Comparison of ENCODE assay signal across 27 cellular contexts in genomic region chr3:194150252-194150934, GRCh38. TPM values are rescaled to one million over a fixed set of nuclear protein-coding genes. Genes with fewer than 3 reads are reported as not detected.
A peak's percentile ranks its signal among the peaks of the same experiment; 100 is the strongest.
DNase-seq lines count a peak whose midpoint lies in the region; ATAC-seq, FAIRE-seq and TF ChIP-seq lines count a peak whose summit lies in the region.
"Had no signal": no experiment of that assay in that cellular context is flagged by ENCODE, and none has a peak within 500 bp of the region (broad histone marks: within the 10 kb centered on the region; RNA-seq: fewer than 3 reads in every experiment).

No MANE protein-coding gene starts in this region.

- no peak for TF ChIP-seq POLR2A in ovary (IDR thresholded peaks at IDR 0.05)

- DNase-seq in MG63 (peak; percentile 74), bronchial epithelial cell (ENCODE audit: low read depth) (peak; percentile 45), left colon (no peak), small intestine (peak; percentile 83), ovary (no peak), urothelium cell line (ENCODE audit: low spot score) (no peak)
- DNase-seq in stimulated activated CD4-positive, alpha-beta T cell treated with anti-CD3 and anti-CD28 coated beads, Interleukin-4, amount 100 ng/mL, for 1 hour = no peak
- DNase-seq: activated CD4-positive, alpha-beta T cell treated with anti-CD3 and anti-CD28 coated beads for 36 hours; activated T-cell treated with anti-CD3 and anti-CD28 coated beads, Interleukin-2, amount 50 U/mL, for 24 hours; brain microvascular endothelial cell; CD4-positive, CD25-positive, alpha-beta regulatory T cell; DMS 273 treated with DMSO at 0.1 percent for 48 hours; effector memory CD4-positive, alpha-beta T cell; glutamatergic neuron; MM.1S; natural killer cell; NCI-H1436 treated with DMSO at 0.1 percent for 48 hours; NCI-H524; SJCRH30; stimulated activated CD4-positive, alpha-beta T cell treated with anti-CD3 and anti-CD28 coated beads, Interleukin-12 subunit alpha, Interleukin-12 subunit beta, amount 100 ng/mL, for 4 hours; stimulated activated CD4-positive, alpha-beta T cell treated with anti-CD3 and anti-CD28 coated beads, Interleukin-4, amount 100 ng/mL, for 4 hours; stimulated activated naive CD4-positive, alpha-beta T cell treated with Interleukin-2 at 50 U/mL for 16 hours had no signal

- no peaks in the 10 kb centered on the region for H3K4me1 ChIP-seq in small intestine (ENCODE audit: control insufficient read depth in 2 of 2, insufficient read depth in 1 of 2, low read depth in 1 of 2, low read length in 1 of 2)
- peaks cover 4% of the 10 kb centered on the region for H3K4me1 ChIP-seq in ovary (ENCODE audit: insufficient read depth)
- H3K4me1 ChIP-seq: right atrium auricular region, SJCRH30 had no signal

- TF ChIP-seq CTCF in bronchial epithelial cell (IDR thresholded peaks at IDR 0.05; ENCODE audit: insufficient read depth, low read length, severe bottlenecking) = no peak
- no peak for TF ChIP-seq CTCF in ovary (IDR thresholded peaks at IDR 0.05)

- no peak for FAIRE-seq in bronchial epithelial cell (lab: Jason Lieb, UNC)
- FAIRE-seq in small intestine (lab: Jason Lieb, UNC) = no peak
- FAIRE-seq in urothelium cell line (lab: Jason Lieb, UNC) = no peak
- FAIRE-seq: colon had no signal

- no peak for TF ChIP-seq EP300 in ovary (IDR thresholded peaks at IDR 0.05)

- H3K4me3 ChIP-seq in MG63 (no peak overlapping the region), bronchial epithelial cell (ENCODE audit: low read depth, low read length) (no peak overlapping the region), small intestine (ENCODE audit: low read depth in 1 of 2, low read length in 2 of 2) (no peak overlapping the region), ovary (no peak overlapping the region)
- H3K4me3 ChIP-seq: right atrium auricular region, SJCRH30, thoracic aorta had no signal

- intact Hi-C loops in left colon (cut with DNase I, micrococcal nuclease) (no loop called here), ovary (cut with DNase I) (no loop called here)

- H3K27me3 ChIP-seq in MG63 (no peaks in the 10 kb centered on the region), bronchial epithelial cell (ENCODE audit: control insufficient read depth, insufficient read depth, low read length) (no peaks in the 10 kb centered on the region), small intestine (ENCODE audit: control insufficient read depth in 2 of 2, insufficient read depth in 2 of 2, low read length in 2 of 2) (no peaks in the 10 kb centered on the region), ovary (no peaks in the 10 kb centered on the region)
- H3K27me3 ChIP-seq: right atrium auricular region, SJCRH30 had no signal

- peak; percentile 92 for ATAC-seq in left colon
- ATAC-seq: activated CD4-positive, alpha-beta T cell treated with anti-CD3 and anti-CD28 coated beads for 36 hours; natural killer cell; Panc1 had no signal

- H3K9me3 ChIP-seq in MG63 (no peaks in the 10 kb centered on the region), small intestine (ENCODE audit: control insufficient read depth, low read depth) (no peaks in the 10 kb centered on the region), ovary (no peaks in the 10 kb centered on the region)
- H3K9me3 ChIP-seq: SJCRH30, thoracic aorta had no signal

- no peaks in the 10 kb centered on the region for H3K36me3 ChIP-seq in MG63
- no peaks in the 10 kb centered on the region for H3K36me3 ChIP-seq in bronchial epithelial cell (ENCODE audit: control insufficient read depth, insufficient read depth, low read length)
- no peaks in the 10 kb centered on the region for H3K36me3 ChIP-seq in small intestine (ENCODE audit: control insufficient read depth in 2 of 2, insufficient read depth in 2 of 2, low read length in 2 of 2)
- H3K36me3 ChIP-seq in ovary = no peaks in the 10 kb centered on the region
- H3K36me3 ChIP-seq: brain microvascular endothelial cell, right atrium auricular region, SJCRH30, thoracic aorta had no signal

- WGBS in small intestine, 3 donors = 35 to 67% (median 39%) methylated on average over 8 of the region's 8 CpGs
- 82 to 90% (median 88%) methylated on average over 8 of the region's 8 CpGs for WGBS in ovary, 3 donors

- H3K27ac ChIP-seq in small intestine (ENCODE audit: low read depth in 1 of 2, low read length in 1 of 2) = no peak overlapping the region
- no peak overlapping the region for H3K27ac ChIP-seq in ovary
- H3K27ac ChIP-seq: brain microvascular endothelial cell, right atrium auricular region, SJCRH30, thoracic aorta had no signal

RNA-seq across cellular contexts. Expression of gene HES1, which starts 14.4 kb away (rescaled TPM):
- 17.7 and 19.3 TPM in 2 replicates for total RNA-seq in MG63 (2014; rRNA removed; shearing (Covaris generic); ENCODE audit: low replicate concordance)
- total RNA-seq in bronchial epithelial cell (46.6 and 87.8 TPM in 2 replicates), left colon (100 to 1,000 TPM in 1 of 2 donors, 10 to 100 TPM in 1; 98.7 to 147 TPM), ovary (100 to 1,000 TPM in 1 of 7 donors, 10 to 100 TPM in 6; 16.7 to 116 (median 41.3) TPM)
- polyA plus RNA-seq in small intestine (10 to 100 TPM; 12.3 to 38.1 (median 17.0) TPM), ovary (10 to 100 TPM; 18.5 to 35.0 TPM)
- total RNA-seq: activated CD8-positive, alpha-beta memory T cell treated with anti-CD3 and anti-CD28 coated beads for 36 hours had no signal

Comparison
In these comparisons a context has a peak if more than half of its experiments do, and no peak if none do; other contexts are left out.
1. DNase-seq: peak in MG63 (single experiment), bronchial epithelial cell (single experiment) and small intestine (single experiment); none in left colon (0 of 2), stimulated activated CD4-positive, alpha-beta T cell treated with anti-CD3 and anti-CD28 coated beads, Interleukin-4, amount 100 ng/mL, for 1 hour (single experiment), ovary (0 of 5) and urothelium cell line (single experiment).